In genomic region chr7:132232394-132232793, GRCh38 we compare ENCODE assay signal across 27 cellular contexts.
"Had no signal": no experiment of that assay in that cellular context is flagged by ENCODE, and none has a peak within 500 bp of the region (broad histone marks: within the 10 kb centered on the region; RNA-seq: fewer than 3 reads in every experiment).

No MANE protein-coding gene starts in this region.

- H3K4me3 ChIP-seq: SJCRH30 had no signal

- H3K4me1 Mint-ChIP-seq: activated CD4-positive, alpha-beta memory T cell treated with anti-CD3 and anti-CD28 coated beads, Interleukin-2, amount 10 ng/mL, durations not matched to agents 7 days and 5 days; activated CD4-positive, alpha-beta T cell treated with anti-CD3 and anti-CD28 coated beads for 36 hours; activated T-helper 17 cell treated with anti-CD3 and anti-CD28 coated beads, Interleukin-2, amount 50 U/mL, for 72 hours; IgD-negative memory B cell had no signal

- H3K27ac Mint-ChIP-seq: activated CD4-positive, alpha-beta memory T cell treated with anti-CD3 and anti-CD28 coated beads, Interleukin-2, amount 10 ng/mL, durations not matched to agents 7 days and 5 days; activated CD4-positive, alpha-beta T cell treated with anti-CD3 and anti-CD28 coated beads for 36 hours; activated naive CD4-positive, alpha-beta T cell treated with anti-CD3 and anti-CD28 coated beads for 36 hours; activated naive CD8-positive, alpha-beta T cell; activated T-helper 17 cell treated with anti-CD3 and anti-CD28 coated beads, Interleukin-2, amount 50 U/mL, for 72 hours; IgD-negative memory B cell had no signal

- H3K9me3 ChIP-seq: SJCRH30, SK-N-SH had no signal

- H3K27me3 ChIP-seq: brain microvascular endothelial cell, SJCRH30 had no signal

- H3K4me3 Mint-ChIP-seq: activated CD4-positive, alpha-beta memory T cell treated with anti-CD3 and anti-CD28 coated beads, Interleukin-2, amount 10 ng/mL, durations not matched to agents 7 days and 5 days; activated CD4-positive, alpha-beta T cell treated with anti-CD3 and anti-CD28 coated beads for 36 hours; activated naive CD4-positive, alpha-beta T cell treated with anti-CD3 and anti-CD28 coated beads for 36 hours; activated naive CD8-positive, alpha-beta T cell; activated T-helper 17 cell treated with anti-CD3 and anti-CD28 coated beads, Interleukin-2, amount 50 U/mL, for 72 hours; IgD-negative memory B cell had no signal

- H3K4me2 ChIP-seq: SK-N-SH had no signal

- H3K36me3 Mint-ChIP-seq: activated naive CD8-positive, alpha-beta T cell had no signal

- ATAC-seq: activated CD4-positive, alpha-beta T cell treated with anti-CD3 and anti-CD28 coated beads for 36 hours; activated T-helper 17 cell treated with anti-CD3 and anti-CD28 coated beads, Interleukin-2, amount 50 U/mL, for 72 hours; Right ventricle myocardium inferior had no signal

- H3K9ac ChIP-seq: SK-N-SH had no signal

- FAIRE-seq: astrocyte had no signal

- H3K9me3 Mint-ChIP-seq: activated CD4-positive, alpha-beta memory T cell treated with anti-CD3 and anti-CD28 coated beads, Interleukin-2, amount 10 ng/mL, durations not matched to agents 7 days and 5 days; activated naive CD4-positive, alpha-beta T cell treated with anti-CD3 and anti-CD28 coated beads for 36 hours; activated T-helper 17 cell treated with anti-CD3 and anti-CD28 coated beads, Interleukin-2, amount 50 U/mL, for 72 hours had no signal

- H3K27ac ChIP-seq: brain microvascular endothelial cell, SJCRH30, VCaP had no signal

- H3K4me1 ChIP-seq: SJCRH30 had no signal

- H3K36me3 ChIP-seq: brain microvascular endothelial cell, SJCRH30 had no signal

- H3K27me3 Mint-ChIP-seq: activated CD4-positive, alpha-beta memory T cell treated with anti-CD3 and anti-CD28 coated beads, Interleukin-2, amount 10 ng/mL, durations not matched to agents 7 days and 5 days had no signal

- DNase-seq: activated CD4-positive, alpha-beta memory T cell treated with anti-CD3 and anti-CD28 coated beads, Interleukin-2, amount 10 ng/mL, durations not matched to agents 7 days and 5 days; activated CD4-positive, alpha-beta T cell treated with anti-CD3 and anti-CD28 coated beads for 36 hours; activated CD4-positive, alpha-beta T cell treated with anti-CD3 and anti-CD28 coated beads, Interleukin-2, amount 50 U/mL, for 1 hour; activated gamma-delta T cell; activated naive CD4-positive, alpha-beta T cell treated with anti-CD3 and anti-CD28 coated beads for 36 hours; activated T-cell treated with anti-CD3 and anti-CD28 coated beads for 4 hours; activated T-cell treated with anti-CD3 and anti-CD28 coated beads, Interleukin-2, amount 50 U/mL, for 48 hours; amygdala; brain microvascular endothelial cell; caudate nucleus; KG1; NCI-H1092 treated with DMSO at 0.1 percent for 48 hours; NCI-H1436 treated with DMSO at 0.1 percent for 48 hours; NCI-H187; NCI-H2081; NCI-H446 treated with DMSO at 0.1 percent for 48 hours; NCI-H524 treated with DMSO at 0.1 percent for 48 hours; NCI-H748 treated with DMSO at 0.1 percent for 48 hours; SJCRH30; SK-N-SH; T-helper 1 cell had no signal
